ENCODE assay signal across 1 cellular context in the genomic region with DNA sequence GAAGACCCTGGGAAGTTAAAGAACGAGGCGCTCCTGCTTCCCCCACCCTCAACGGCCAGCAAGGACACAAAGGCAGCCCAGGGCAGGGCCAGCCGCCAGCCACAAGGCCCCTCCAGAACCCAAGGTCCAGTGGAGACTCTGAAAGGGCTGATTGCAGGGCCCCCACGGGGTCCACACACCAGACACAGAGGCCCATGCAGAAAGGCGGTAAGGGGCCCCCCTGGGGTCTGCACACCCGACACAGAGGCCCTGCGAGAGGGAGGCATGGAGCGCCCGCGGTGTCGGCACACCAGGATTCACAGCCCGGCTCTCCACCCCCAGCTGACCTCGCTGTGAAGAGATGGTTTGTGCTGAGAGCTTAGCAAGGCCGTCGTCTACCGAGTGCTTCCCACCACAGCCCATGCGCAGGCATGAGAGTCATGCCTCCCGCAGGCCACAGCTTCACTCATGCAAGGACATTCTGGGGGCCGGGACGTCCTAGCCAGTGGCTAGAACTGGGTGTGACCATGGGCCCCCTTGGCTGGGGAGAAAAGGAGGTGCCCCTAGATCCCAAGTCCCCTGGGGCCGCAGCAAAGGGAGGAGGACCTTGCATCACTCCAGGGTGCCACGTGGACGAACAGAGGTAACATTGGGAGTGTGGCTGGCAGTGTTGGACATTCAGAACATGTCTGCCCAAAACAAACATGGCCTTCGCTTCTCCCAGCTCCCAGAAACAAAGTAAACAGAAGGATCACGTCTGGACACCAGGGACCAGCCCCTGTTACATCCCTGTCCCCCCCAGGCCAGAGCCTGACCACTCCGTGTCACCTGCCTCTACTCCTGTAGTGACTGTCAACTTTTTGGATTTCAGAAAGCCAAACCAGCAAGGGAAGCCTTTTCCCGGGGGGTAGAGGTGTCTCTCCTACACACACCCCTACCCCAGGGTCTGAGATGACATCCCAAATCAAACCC.
A peak's percentile ranks its signal among the peaks of the same experiment; 100 is the strongest.
TF ChIP-seq lines count a peak whose summit lies in the region.

No MANE protein-coding gene starts in this region.

TF ChIP-seq in HepG2, 621 proteins besides CTCF, POLR2A, EP300 and RAD21 (continued from another document and continues in another):
- TF ChIP-seq, protein P1, sequence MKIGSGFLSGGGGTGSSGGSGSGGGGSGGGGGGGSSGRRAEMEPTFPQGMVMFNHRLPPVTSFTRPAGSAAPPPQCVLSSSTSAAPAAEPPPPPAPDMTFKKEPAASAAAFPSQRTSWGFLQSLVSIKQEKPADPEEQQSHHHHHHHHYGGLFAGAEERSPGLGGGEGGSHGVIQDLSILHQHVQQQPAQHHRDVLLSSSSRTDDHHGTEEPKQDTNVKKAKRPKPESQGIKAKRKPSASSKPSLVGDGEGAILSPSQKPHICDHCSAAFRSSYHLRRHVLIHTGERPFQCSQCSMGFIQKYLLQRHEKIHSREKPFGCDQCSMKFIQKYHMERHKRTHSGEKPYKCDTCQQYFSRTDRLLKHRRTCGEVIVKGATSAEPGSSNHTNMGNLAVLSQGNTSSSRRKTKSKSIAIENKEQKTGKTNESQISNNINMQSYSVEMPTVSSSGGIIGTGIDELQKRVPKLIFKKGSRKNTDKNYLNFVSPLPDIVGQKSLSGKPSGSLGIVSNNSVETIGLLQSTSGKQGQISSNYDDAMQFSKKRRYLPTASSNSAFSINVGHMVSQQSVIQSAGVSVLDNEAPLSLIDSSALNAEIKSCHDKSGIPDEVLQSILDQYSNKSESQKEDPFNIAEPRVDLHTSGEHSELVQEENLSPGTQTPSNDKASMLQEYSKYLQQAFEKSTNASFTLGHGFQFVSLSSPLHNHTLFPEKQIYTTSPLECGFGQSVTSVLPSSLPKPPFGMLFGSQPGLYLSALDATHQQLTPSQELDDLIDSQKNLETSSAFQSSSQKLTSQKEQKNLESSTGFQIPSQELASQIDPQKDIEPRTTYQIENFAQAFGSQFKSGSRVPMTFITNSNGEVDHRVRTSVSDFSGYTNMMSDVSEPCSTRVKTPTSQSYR (CRISPR knock-in tag; IDR thresholded peaks at IDR 0.05; ENCODE audit: borderline replicate concordance): no peak
- no peak for TF ChIP-seq RFX3 (CRISPR knock-in tag; IDR thresholded peaks at IDR 0.05)
- no peak for TF ChIP-seq GATA4 (IDR thresholded peaks at IDR 0.05; ENCODE audit: borderline replicate concordance, low read depth)
- TF ChIP-seq ZBTB1 (CRISPR knock-in tag; IDR thresholded peaks at IDR 0.05; ENCODE audit: borderline replicate concordance): no peak
- no peak for TF ChIP-seq SRSF9 (IDR thresholded peaks at IDR 0.05; ENCODE audit: borderline replicate concordance, insufficient read depth, low read depth, low read length, poor library complexity, severe bottlenecking)
- TF ChIP-seq, protein P2, sequence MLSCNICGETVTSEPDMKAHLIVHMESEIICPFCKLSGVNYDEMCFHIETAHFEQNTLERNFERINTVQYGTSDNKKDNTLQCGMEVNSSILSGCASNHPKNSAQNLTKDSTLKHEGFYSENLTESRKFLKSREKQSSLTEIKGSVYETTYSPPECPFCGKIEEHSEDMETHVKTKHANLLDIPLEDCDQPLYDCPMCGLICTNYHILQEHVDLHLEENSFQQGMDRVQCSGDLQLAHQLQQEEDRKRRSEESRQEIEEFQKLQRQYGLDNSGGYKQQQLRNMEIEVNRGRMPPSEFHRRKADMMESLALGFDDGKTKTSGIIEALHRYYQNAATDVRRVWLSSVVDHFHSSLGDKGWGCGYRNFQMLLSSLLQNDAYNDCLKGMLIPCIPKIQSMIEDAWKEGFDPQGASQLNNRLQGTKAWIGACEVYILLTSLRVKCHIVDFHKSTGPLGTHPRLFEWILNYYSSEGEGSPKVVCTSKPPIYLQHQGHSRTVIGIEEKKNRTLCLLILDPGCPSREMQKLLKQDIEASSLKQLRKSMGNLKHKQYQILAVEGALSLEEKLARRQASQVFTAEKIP (CRISPR knock-in tag; IDR thresholded peaks at IDR 0.05; ENCODE audit: borderline replicate concordance): no peak
- no peak for TF ChIP-seq ZNF672 (CRISPR knock-in tag; IDR thresholded peaks at IDR 0.05)
- TF ChIP-seq MIER3 (CRISPR knock-in tag; IDR thresholded peaks at IDR 0.05; ENCODE audit: borderline replicate concordance): peak; percentile 71; the same call in 1 of the 2 replicates
- peak; percentile 38; the same call in 1 of the 2 replicates for TF ChIP-seq ZNF792 (CRISPR knock-in tag; IDR thresholded peaks at IDR 0.05)
- no peak for TF ChIP-seq ZNF383 (CRISPR knock-in tag; IDR thresholded peaks at IDR 0.05; ENCODE audit: borderline replicate concordance)
- TF ChIP-seq ZNF326 (CRISPR knock-in tag; IDR thresholded peaks at IDR 0.05; ENCODE audit: borderline replicate concordance): no peak
- TF ChIP-seq, protein P3, sequence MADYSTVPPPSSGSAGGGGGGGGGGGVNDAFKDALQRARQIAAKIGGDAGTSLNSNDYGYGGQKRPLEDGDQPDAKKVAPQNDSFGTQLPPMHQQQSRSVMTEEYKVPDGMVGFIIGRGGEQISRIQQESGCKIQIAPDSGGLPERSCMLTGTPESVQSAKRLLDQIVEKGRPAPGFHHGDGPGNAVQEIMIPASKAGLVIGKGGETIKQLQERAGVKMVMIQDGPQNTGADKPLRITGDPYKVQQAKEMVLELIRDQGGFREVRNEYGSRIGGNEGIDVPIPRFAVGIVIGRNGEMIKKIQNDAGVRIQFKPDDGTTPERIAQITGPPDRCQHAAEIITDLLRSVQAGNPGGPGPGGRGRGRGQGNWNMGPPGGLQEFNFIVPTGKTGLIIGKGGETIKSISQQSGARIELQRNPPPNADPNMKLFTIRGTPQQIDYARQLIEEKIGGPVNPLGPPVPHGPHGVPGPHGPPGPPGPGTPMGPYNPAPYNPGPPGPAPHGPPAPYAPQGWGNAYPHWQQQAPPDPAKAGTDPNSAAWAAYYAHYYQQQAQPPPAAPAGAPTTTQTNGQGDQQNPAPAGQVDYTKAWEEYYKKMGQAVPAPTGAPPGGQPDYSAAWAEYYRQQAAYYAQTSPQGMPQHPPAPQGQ (CRISPR knock-in tag; IDR thresholded peaks at IDR 0.05; ENCODE audit: borderline replicate concordance): no peak
- TF ChIP-seq, protein P4, sequence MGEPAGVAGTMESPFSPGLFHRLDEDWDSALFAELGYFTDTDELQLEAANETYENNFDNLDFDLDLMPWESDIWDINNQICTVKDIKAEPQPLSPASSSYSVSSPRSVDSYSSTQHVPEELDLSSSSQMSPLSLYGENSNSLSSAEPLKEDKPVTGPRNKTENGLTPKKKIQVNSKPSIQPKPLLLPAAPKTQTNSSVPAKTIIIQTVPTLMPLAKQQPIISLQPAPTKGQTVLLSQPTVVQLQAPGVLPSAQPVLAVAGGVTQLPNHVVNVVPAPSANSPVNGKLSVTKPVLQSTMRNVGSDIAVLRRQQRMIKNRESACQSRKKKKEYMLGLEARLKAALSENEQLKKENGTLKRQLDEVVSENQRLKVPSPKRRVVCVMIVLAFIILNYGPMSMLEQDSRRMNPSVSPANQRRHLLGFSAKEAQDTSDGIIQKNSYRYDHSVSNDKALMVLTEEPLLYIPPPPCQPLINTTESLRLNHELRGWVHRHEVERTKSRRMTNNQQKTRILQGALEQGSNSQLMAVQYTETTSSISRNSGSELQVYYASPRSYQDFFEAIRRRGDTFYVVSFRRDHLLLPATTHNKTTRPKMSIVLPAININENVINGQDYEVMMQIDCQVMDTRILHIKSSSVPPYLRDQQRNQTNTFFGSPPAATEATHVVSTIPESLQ (CRISPR knock-in tag; conservative IDR thresholded peaks at IDR 0.05): no peak
- TF ChIP-seq HMGA1 (CRISPR knock-in tag; conservative IDR thresholded peaks at IDR 0.05): no peak
- no peak; the same call in 1 of the 2 replicates for TF ChIP-seq SAFB2 (CRISPR knock-in tag; IDR thresholded peaks at IDR 0.05; ENCODE audit: borderline replicate concordance, low read depth)
- TF ChIP-seq KMT2B (CRISPR knock-in tag; IDR thresholded peaks at IDR 0.05): peak; percentile 24; the same call in 1 of the 2 replicates
- TF ChIP-seq HES4 (CRISPR knock-in tag; IDR thresholded peaks at IDR 0.05; ENCODE audit: borderline replicate concordance): peak; percentile 64; the same call in 1 of the 2 replicates
- no peak for TF ChIP-seq TGIF2 (CRISPR knock-in tag; IDR thresholded peaks at IDR 0.05)
- TF ChIP-seq, protein P5, sequence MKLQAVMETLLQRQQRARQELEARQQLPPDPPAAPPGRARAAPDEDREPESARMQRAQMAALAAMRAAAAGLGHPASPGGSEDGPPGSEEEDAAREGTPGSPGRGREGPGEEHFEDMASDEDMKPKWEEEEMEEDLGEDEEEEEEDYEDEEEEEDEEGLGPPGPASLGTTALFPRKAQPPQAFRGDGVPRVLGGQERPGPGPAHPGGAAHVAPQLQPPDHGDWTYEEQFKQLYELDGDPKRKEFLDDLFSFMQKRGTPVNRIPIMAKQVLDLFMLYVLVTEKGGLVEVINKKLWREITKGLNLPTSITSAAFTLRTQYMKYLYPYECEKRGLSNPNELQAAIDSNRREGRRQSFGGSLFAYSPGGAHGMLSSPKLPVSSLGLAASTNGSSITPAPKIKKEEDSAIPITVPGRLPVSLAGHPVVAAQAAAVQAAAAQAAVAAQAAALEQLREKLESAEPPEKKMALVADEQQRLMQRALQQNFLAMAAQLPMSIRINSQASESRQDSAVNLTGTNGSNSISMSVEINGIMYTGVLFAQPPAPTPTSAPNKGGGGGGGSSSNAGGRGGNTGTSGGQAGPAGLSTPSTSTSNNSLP (IDR thresholded peaks at IDR 0.05; ENCODE audit: low read depth, low read length): no peak
- TF ChIP-seq ZSCAN20 (CRISPR knock-in tag; IDR thresholded peaks at IDR 0.05; ENCODE audit: borderline replicate concordance): no peak
- no peak for TF ChIP-seq ZNF790 (CRISPR knock-in tag; IDR thresholded peaks at IDR 0.05; ENCODE audit: borderline replicate concordance)
- peak; percentile 23; the same call in 1 of the 2 replicates for TF ChIP-seq BCL6 (CRISPR knock-in tag; IDR thresholded peaks at IDR 0.05)
- TF ChIP-seq, protein P6, sequence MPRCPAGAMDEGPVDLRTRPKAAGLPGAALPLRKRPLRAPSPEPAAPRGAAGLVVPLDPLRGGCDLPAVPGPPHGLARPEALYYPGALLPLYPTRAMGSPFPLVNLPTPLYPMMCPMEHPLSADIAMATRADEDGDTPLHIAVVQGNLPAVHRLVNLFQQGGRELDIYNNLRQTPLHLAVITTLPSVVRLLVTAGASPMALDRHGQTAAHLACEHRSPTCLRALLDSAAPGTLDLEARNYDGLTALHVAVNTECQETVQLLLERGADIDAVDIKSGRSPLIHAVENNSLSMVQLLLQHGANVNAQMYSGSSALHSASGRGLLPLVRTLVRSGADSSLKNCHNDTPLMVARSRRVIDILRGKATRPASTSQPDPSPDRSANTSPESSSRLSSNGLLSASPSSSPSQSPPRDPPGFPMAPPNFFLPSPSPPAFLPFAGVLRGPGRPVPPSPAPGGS (CRISPR knock-in tag; IDR thresholded peaks at IDR 0.05): no peak
- TF ChIP-seq IKZF1 (IDR thresholded peaks at IDR 0.05): no peak
- TF ChIP-seq CBX1 (IDR thresholded peaks at IDR 0.05; ENCODE audit: low read depth): no peak
- TF ChIP-seq, protein P7, sequence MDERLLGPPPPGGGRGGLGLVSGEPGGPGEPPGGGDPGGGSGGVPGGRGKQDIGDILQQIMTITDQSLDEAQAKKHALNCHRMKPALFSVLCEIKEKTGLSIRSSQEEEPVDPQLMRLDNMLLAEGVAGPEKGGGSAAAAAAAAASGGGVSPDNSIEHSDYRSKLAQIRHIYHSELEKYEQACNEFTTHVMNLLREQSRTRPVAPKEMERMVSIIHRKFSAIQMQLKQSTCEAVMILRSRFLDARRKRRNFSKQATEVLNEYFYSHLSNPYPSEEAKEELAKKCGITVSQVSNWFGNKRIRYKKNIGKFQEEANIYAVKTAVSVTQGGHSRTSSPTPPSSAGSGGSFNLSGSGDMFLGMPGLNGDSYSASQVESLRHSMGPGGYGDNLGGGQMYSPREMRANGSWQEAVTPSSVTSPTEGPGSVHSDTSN (CRISPR knock-in tag; IDR thresholded peaks at IDR 0.05): no peak
- TF ChIP-seq MTA3 (CRISPR knock-in tag; IDR thresholded peaks at IDR 0.05): no peak
- TF ChIP-seq ZNF678 (CRISPR knock-in tag; IDR thresholded peaks at IDR 0.05): no peak
- TF ChIP-seq, protein P8, sequence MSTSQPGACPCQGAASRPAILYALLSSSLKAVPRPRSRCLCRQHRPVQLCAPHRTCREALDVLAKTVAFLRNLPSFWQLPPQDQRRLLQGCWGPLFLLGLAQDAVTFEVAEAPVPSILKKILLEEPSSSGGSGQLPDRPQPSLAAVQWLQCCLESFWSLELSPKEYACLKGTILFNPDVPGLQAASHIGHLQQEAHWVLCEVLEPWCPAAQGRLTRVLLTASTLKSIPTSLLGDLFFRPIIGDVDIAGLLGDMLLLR (CRISPR knock-in tag; IDR thresholded peaks at IDR 0.05): no peak
- TF ChIP-seq ZNF670 (CRISPR knock-in tag; IDR thresholded peaks at IDR 0.05; ENCODE audit: borderline replicate concordance): no peak
- TF ChIP-seq SRY (CRISPR knock-in tag; IDR thresholded peaks at IDR 0.05): peak; percentile 46; the same call in 1 of the 2 replicates
- TF ChIP-seq, protein P9, sequence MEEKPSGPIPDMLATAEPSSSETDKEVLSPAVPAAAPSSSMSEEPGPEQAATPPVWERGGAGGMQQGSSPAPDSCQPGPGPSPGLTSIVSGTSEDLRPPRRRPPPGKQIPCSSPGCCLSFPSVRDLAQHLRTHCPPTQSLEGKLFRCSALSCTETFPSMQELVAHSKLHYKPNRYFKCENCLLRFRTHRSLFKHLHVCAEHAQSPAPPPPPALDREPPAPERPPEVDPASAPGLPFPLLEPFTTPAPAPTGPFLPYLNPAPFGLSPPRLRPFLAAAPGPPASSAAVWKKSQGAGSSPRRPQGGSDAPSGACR (CRISPR knock-in tag; IDR thresholded peaks at IDR 0.05): no peak; the same call in 1 of the 2 replicates
- no peak for TF ChIP-seq ZNF260 (CRISPR knock-in tag; IDR thresholded peaks at IDR 0.05; ENCODE audit: borderline replicate concordance, low read depth)
- no peak for TF ChIP-seq ARNT (IDR thresholded peaks at IDR 0.05)
- TF ChIP-seq MAZ (IDR thresholded peaks at IDR 0.05; ENCODE audit: borderline replicate concordance, low read depth, low read length): no peak; the same call in 1 of the 2 replicates
- TF ChIP-seq MAZ (CRISPR knock-in tag; IDR thresholded peaks at IDR 0.05; ENCODE audit: low read depth): peak; percentile 75; the same call in 1 of the 2 replicates
- TF ChIP-seq, protein P10, sequence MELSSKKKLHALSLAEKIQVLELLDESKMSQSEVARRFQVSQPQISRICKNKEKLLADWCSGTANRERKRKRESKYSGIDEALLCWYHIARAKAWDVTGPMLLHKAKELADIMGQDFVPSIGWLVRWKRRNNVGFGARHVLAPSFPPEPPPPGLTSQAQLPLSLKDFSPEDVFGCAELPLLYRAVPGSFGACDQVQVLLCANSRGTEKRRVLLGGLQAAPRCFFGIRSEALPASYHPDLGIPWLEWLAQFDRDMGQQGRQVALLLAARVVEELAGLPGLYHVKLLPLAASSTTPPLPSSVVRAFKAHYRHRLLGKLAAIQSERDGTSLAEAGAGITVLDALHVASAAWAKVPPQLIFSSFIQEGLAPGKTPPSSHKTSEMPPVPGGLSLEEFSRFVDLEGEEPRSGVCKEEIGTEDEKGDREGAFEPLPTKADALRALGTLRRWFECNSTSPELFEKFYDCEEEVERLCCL (CRISPR knock-in tag; IDR thresholded peaks at IDR 0.05; ENCODE audit: borderline replicate concordance): no peak
- peak; percentile 64 for TF ChIP-seq BRD4 (CRISPR knock-in tag; IDR thresholded peaks at IDR 0.05)
- 0 out of 2 replicates have a peak, but pooled peaks have one; percentile 22 for TF ChIP-seq ELF1 (CRISPR knock-in tag; IDR thresholded peaks at IDR 0.05)
- TF ChIP-seq HDAC6 (IDR thresholded peaks at IDR 0.05; ENCODE audit: low read depth, low read length): no peak
